Comparison of ENCODE assay signal across 8 cellular contexts in genomic region chr6:156686429-156686939, GRCh38.
A peak's percentile ranks its signal among the peaks of the same experiment; 100 is the strongest.
DNase-seq lines count a peak whose midpoint lies in the region; ATAC-seq and TF ChIP-seq lines count a peak whose summit lies in the region.

No MANE protein-coding gene starts in this region.

- peak overlapping the region; percentile 96 for H3K27ac Mint-ChIP-seq in activated naive CD8-positive, alpha-beta T cell

- H3K27ac ChIP-seq in HL-60 (replicated peaks) = peak overlapping the region; percentile 93

- H3K27me3 ChIP-seq in HL-60 (ENCODE audit: insufficient read depth, poor library complexity, severe bottlenecking) = no peaks in the 10 kb centered on the region

- peak overlapping the region; percentile 98 for H3K4me3 Mint-ChIP-seq in activated naive CD8-positive, alpha-beta T cell

- H3K27me3 Mint-ChIP-seq in activated naive CD8-positive, alpha-beta T cell = peaks cover 2% of the 10 kb centered on the region

- H3K36me3 Mint-ChIP-seq in activated naive CD8-positive, alpha-beta T cell = no peaks in the 10 kb centered on the region

- ATAC-seq in omental fat pad (ENCODE audit: low FRiP score) = peak; percentile 35

- H3K4me3 ChIP-seq in HL-60 (replicated peaks; ENCODE audit: insufficient read depth, low read length) = peak overlapping the region; percentile 53

- no peak for TF ChIP-seq CTCF in HL-60 (IDR thresholded peaks at IDR 0.05; ENCODE audit: insufficient read depth, low read length)
- TF ChIP-seq CTCF in omental fat pad (IDR thresholded peaks at IDR 0.05) = no peak

- peaks cover 27% of the 10 kb centered on the region for H3K4me1 Mint-ChIP-seq in activated naive CD8-positive, alpha-beta T cell (ENCODE audit: low read depth)

- no peaks in the 10 kb centered on the region for H3K9me3 Mint-ChIP-seq in activated naive CD8-positive, alpha-beta T cell (ENCODE audit: low read depth)

- DNase-seq in NOMO-1 treated with DMSO at 0.1 percent for 48 hours (lab: John Stamatoyannopoulos, UW; ENCODE audit: unreplicated experiment) = peak; percentile 51
- no peak for DNase-seq in NOMO-1 treated with dmso at 0.1 percent for 144 hours (lab: John Stamatoyannopoulos, UW; ENCODE audit: unreplicated experiment)
- DNase-seq in HL-60 (ENCODE audit: low read depth in 1 of 2, low spot score in 1 of 2) = peak in 1 of 2 experiments; percentile 47
- DNase-seq in NCI-H774 (lab: John Stamatoyannopoulos, UW) = peak; percentile 71
- peak; percentile 82 for DNase-seq in globus pallidus (ENCODE audit: low spot score)
- DNase-seq in omental fat pad (ENCODE audit: low spot score) = no peak
- DNase-seq in cortex of kidney (lab: John Stamatoyannopoulos, UW) = no peak

Comparison
In these comparisons a context has a peak if more than half of its experiments do, and no peak if none do; other contexts are left out.
1. DNase-seq: peak in NOMO-1 treated with DMSO at 0.1 percent for 48 hours (single experiment), NCI-H774 (single experiment) and globus pallidus (single experiment); none in NOMO-1 treated with dmso at 0.1 percent for 144 hours (single experiment), omental fat pad (single experiment) and cortex of kidney (single experiment).